Comparison of ENCODE assay signal across 8 cellular contexts in the genomic region with DNA sequence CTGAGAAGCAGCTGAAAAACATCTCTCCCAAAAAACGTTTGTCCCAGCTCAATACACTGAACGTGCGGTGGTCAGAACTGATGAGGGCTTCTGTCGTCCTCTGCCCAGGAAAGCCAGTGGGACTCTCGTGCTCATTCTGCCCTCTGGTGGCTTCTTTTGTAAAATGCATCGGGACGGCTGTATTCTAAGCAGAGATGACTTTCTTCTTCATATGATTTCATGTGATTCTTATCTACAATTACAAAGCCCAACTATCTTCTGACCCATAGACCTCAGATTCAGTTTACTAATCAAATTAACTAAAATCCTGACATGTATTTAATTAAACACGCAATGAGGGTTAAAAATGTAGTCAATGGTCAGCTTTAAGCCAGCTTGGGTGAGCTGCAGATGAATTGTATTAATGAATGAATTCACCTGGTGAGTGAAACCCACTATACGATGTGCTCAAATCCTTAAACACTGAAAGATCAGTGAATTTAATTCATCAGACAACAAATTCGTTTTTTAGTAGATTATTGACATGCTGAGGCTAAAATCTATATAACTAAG.
DNase-seq lines count a peak whose midpoint lies in the region; ATAC-seq and TF ChIP-seq lines count a peak whose summit lies in the region.

No MANE protein-coding gene starts in this region.

- H3K36me3 ChIP-seq in uterus = no peaks in the 10 kb centered on the region

- H3K9me3 ChIP-seq in uterus = no peaks in the 10 kb centered on the region

- no peaks in the 10 kb centered on the region for H3K27me3 ChIP-seq in uterus

- peak; percentile 82 for ATAC-seq in GM21528 (IDR thresholded peaks at IDR 0.05; ENCODE audit: low FRiP score, unreplicated experiment)
- peak; percentile 76 for ATAC-seq in omental fat pad (ENCODE audit: low FRiP score)

- TF ChIP-seq POLR2A in uterus (IDR thresholded peaks at IDR 0.05) = no peak

- no peak overlapping the region for H3K4me3 ChIP-seq in uterus

- no peak overlapping the region for H3K27ac ChIP-seq in uterus

- intact Hi-C loops in uterus (cut with DNase I; ENCODE audit: low total_unique reads) = no loop called here

- no peaks in the 10 kb centered on the region for H3K4me1 ChIP-seq in uterus

- TF ChIP-seq CTCF in omental fat pad (IDR thresholded peaks at IDR 0.05) (no peak), uterus (IDR thresholded peaks at IDR 0.05) (peak; percentile 66 to 78 (median 74))

- DNase-seq in DMS53 (lab: John Stamatoyannopoulos, UW) = peak; percentile 93
- peak; percentile 61 for DNase-seq in LHCN-M2 (ENCODE audit: low read depth)
- peak; percentile 46 to 49 for DNase-seq in SHP77 (lab: John Stamatoyannopoulos, UW)
- peak; percentile 79 for DNase-seq in activated effector memory CD4-positive, alpha-beta T cell treated with anti-CD3 and anti-CD28 coated beads, Interleukin-2, amount 50 U/mL, for 16 hours
- peak; percentile 41 for DNase-seq in foreskin melanocyte
- peak; percentile 29 for DNase-seq in omental fat pad (ENCODE audit: low spot score)
- peak; percentile 65 to 71 for DNase-seq in uterus

Comparison
In these comparisons a context has a peak if more than half of its experiments do, and no peak if none do; other contexts are left out.
1. DNase-seq: peak in every context shown above with its lines; median percentile 93 in DMS53; 79 in activated effector memory CD4-positive, alpha-beta T cell treated with anti-CD3 and anti-CD28 coated beads, Interleukin-2, amount 50 U/mL, for 16 hours; 68 in uterus; 61 in LHCN-M2; 48 in SHP77; 41 in foreskin melanocyte; 29 in omental fat pad.
2. CTCF ChIP-seq: peak in uterus (4 of 4); none in omental fat pad (0 of 3).